Comparison of ENCODE assay signal across 18 cellular contexts in genomic region chr16:21128991-21129390, GRCh38. TPM values are rescaled to one million over a fixed set of nuclear protein-coding genes. Genes with fewer than 3 reads are reported as not detected.
DNase-seq lines count a peak whose midpoint lies in the region; ATAC-seq and TF ChIP-seq lines count a peak whose summit lies in the region.
"Had no signal": no experiment of that assay in that cellular context is flagged by ENCODE, and none has a peak within 500 bp of the region (broad histone marks: within the 10 kb centered on the region; RNA-seq: fewer than 3 reads in every experiment).

No MANE protein-coding gene starts in this region.

- H3K4me1 ChIP-seq in HEK293 (ENCODE audit: control insufficient read depth, insufficient read depth, low read length) = no peaks in the 10 kb centered on the region
- H3K4me1 ChIP-seq in NT2/D1 (ENCODE audit: insufficient read depth, insufficient read length) = peaks cover 6% of the 10 kb centered on the region
- H3K4me1 ChIP-seq in right cardiac atrium (ENCODE audit: control insufficient read depth, insufficient read depth, low read length) = no peaks in the 10 kb centered on the region
- no peaks in the 10 kb centered on the region for H3K4me1 ChIP-seq in breast epithelium

- intact Hi-C loops in head of caudate nucleus (cut with DNase I) = no loop called here
- intact Hi-C loops in right cardiac atrium (cut with DNase I) = no loop called here
- intact Hi-C loops in breast epithelium (cut with DNase I; ENCODE audit: low total_unique reads) = no loop called here

- H3K36me3 ChIP-seq in HEK293 (ENCODE audit: control insufficient read depth in 2 of 2, insufficient read depth in 1 of 2, low read length in 2 of 2) (no peaks in the 10 kb centered on the region), NT2/D1 (ENCODE audit: insufficient read depth, insufficient read length, low read length) (no peaks in the 10 kb centered on the region), breast epithelium (no peaks in the 10 kb centered on the region)

- DNase-seq in NT2/D1 (ENCODE audit: low read depth, low spot score) (no peak), head of caudate nucleus (peak in 32 of 42 donors; percentile 2 to 72 (median 30)), right cardiac atrium (no peak), breast epithelium (ENCODE audit: low spot score in 2 of 2) (no peak)
- DNase-seq in central memory CD4-positive, alpha-beta T cell = no peak
- DNase-seq: C1 segment of cervical spinal cord; Calu3; CD4-positive, alpha-beta memory T cell; COR-L47; DMS153; DND-41; GOT3; H7; HCEC 1CT had no signal

- H3K27me3 ChIP-seq in NT2/D1 (ENCODE audit: insufficient read depth, insufficient read length) = no peaks in the 10 kb centered on the region
- H3K27me3 ChIP-seq in right cardiac atrium (ENCODE audit: control insufficient read depth, insufficient read depth) = no peaks in the 10 kb centered on the region
- H3K27me3 ChIP-seq in breast epithelium = no peaks in the 10 kb centered on the region

- H3K4me3 ChIP-seq in HEK293 (ENCODE audit: low read depth, low read length) = no peak overlapping the region
- no peak overlapping the region for H3K4me3 ChIP-seq in NT2/D1 (ENCODE audit: insufficient read length, low read depth)
- H3K4me3 ChIP-seq in right cardiac atrium (ENCODE audit: low read length) = no peak overlapping the region
- no peak overlapping the region for H3K4me3 ChIP-seq in breast epithelium

- no peak for ATAC-seq in right cardiac atrium

- H3K9me3 ChIP-seq in HEK293 (ENCODE audit: control insufficient read depth, insufficient read depth, low read depth, low read length) (no peaks in the 10 kb centered on the region), NT2/D1 (ENCODE audit: insufficient read depth, low read length) (no peaks in the 10 kb centered on the region), right cardiac atrium (ENCODE audit: control insufficient read depth, low read length) (no peaks in the 10 kb centered on the region), breast epithelium (no peaks in the 10 kb centered on the region)

- TF ChIP-seq CTCF in HEK293 (tag by site-specific recombination; IDR thresholded peaks at IDR 0.05) = no peak
- no peak for TF ChIP-seq CTCF in breast epithelium (IDR thresholded peaks at IDR 0.05)

- TF ChIP-seq POLR2A in breast epithelium (IDR thresholded peaks at IDR 0.05) = no peak

- POLR2A ChIA-PET in HEK293 (lab: Yijun Ruan, JAX) = no interaction called here

- H3K27ac ChIP-seq in HEK293 (ENCODE audit: extremely low read depth, low read depth, low read length) = no peak overlapping the region
- no peak overlapping the region for H3K27ac ChIP-seq in right cardiac atrium (ENCODE audit: low read length)
- H3K27ac ChIP-seq in breast epithelium = no peak overlapping the region

- WGBS in right cardiac atrium = 94% methylated on average over 6 of the region's 6 CpGs

- peak overlapping the region; percentile 9 for H3K9ac ChIP-seq in NT2/D1 (ENCODE audit: insufficient read length, low read depth)

- CTCF ChIA-PET in HEK293 (lab: Yijun Ruan, JAX) = no interaction called here

TF ChIP-seq in HEK293, 187 proteins besides CTCF, POLR2A, EP300 and RAD21:
- TF ChIP-seq ZNF169 (tag by site-specific recombination; IDR thresholded peaks at IDR 0.05) (no peak), MYNN (tag by site-specific recombination; IDR thresholded peaks at IDR 0.05; ENCODE audit: borderline replicate concordance) (peak; percentile 30; the same call in 1 of the 2 replicates), HOXC10 (CRISPR knock-in tag; IDR thresholded peaks at IDR 0.05) (no peak), ZIC2 (tag by site-specific recombination; IDR thresholded peaks at IDR 0.05) (peak; percentile 34; the same call in 1 of the 2 replicates)

RNA-seq across cellular contexts. Expression of gene DNAH3, which starts 21.7 kb away (rescaled TPM):
- total RNA-seq in right cardiac atrium (under 1 TPM; 0.12 to 0.68 (median 0.32) TPM), breast epithelium (under 1 TPM in 2 of 3 donors, not detected in 1; under 0.01 to 0.59 TPM)
- polyA plus RNA-seq in right cardiac atrium = 0.09 TPM
- total RNA-seq: A172; A673; CD4-positive, alpha-beta memory T cell had no signal
- polyA plus RNA-seq: BJ; CD4-positive, alpha-beta memory T cell had no signal

RNA-seq across cellular contexts. Expression of gene LDAF1, which starts 29.5 kb away (rescaled TPM):
- total RNA-seq in right cardiac atrium (100 to 1,000 TPM in 1 of 4 donors, 10 to 100 TPM in 3; 71.8 to 116 (median 79.7) TPM), breast epithelium (10 to 100 TPM; 49.2 to 99.4 (median 97.5) TPM)
- 40.5 TPM for polyA plus RNA-seq in right cardiac atrium

Comparison
In these comparisons a context has a peak if more than half of its experiments do, and no peak if none do; other contexts are left out.
1. DNase-seq: peak in head of caudate nucleus (32 of 42); none in NT2/D1 (single experiment), right cardiac atrium (0 of 3), central memory CD4-positive, alpha-beta T cell (single experiment) and breast epithelium (0 of 2).